In genomic region chr4:27035127-27035526, GRCh38 we compare ENCODE assay signal across 1 cellular context.
TF ChIP-seq lines count a peak whose summit lies in the region.

No MANE protein-coding gene starts in this region.

TF ChIP-seq in HEK293, 187 proteins besides CTCF, POLR2A, EP300 and RAD21 (continued from another document):
- TF ChIP-seq, protein P1, sequence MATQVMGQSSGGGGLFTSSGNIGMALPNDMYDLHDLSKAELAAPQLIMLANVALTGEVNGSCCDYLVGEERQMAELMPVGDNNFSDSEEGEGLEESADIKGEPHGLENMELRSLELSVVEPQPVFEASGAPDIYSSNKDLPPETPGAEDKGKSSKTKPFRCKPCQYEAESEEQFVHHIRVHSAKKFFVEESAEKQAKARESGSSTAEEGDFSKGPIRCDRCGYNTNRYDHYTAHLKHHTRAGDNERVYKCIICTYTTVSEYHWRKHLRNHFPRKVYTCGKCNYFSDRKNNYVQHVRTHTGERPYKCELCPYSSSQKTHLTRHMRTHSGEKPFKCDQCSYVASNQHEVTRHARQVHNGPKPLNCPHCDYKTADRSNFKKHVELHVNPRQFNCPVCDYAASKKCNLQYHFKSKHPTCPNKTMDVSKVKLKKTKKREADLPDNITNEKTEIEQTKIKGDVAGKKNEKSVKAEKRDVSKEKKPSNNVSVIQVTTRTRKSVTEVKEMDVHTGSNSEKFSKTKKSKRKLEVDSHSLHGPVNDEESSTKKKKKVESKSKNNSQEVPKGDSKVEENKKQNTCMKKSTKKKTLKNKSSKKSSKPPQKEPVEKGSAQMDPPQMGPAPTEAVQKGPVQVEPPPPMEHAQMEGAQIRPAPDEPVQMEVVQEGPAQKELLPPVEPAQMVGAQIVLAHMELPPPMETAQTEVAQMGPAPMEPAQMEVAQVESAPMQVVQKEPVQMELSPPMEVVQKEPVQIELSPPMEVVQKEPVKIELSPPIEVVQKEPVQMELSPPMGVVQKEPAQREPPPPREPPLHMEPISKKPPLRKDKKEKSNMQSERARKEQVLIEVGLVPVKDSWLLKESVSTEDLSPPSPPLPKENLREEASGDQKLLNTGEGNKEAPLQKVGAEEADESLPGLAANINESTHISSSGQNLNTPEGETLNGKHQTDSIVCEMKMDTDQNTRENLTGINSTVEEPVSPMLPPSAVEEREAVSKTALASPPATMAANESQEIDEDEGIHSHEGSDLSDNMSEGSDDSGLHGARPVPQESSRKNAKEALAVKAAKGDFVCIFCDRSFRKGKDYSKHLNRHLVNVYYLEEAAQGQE (tag by site-specific recombination; IDR thresholded peaks at IDR 0.05): peak; percentile 48; the same call in 1 of the 2 replicates
- TF ChIP-seq ZNF433 (tag by site-specific recombination; IDR thresholded peaks at IDR 0.05; ENCODE audit: low read depth) (peak; percentile 15; the same call in 1 of the 2 replicates), ZXDB (tag by site-specific recombination; IDR thresholded peaks at IDR 0.05) (peak; percentile 29; the same call in 1 of the 2 replicates), ZBTB8A (tag by site-specific recombination; IDR thresholded peaks at IDR 0.05) (peak; percentile 56), ZNF664 (tag by site-specific recombination; IDR thresholded peaks at IDR 0.05) (0 out of 2 replicates have a peak, but pooled peaks have one; percentile 10), ZNF510 (tag by site-specific recombination; IDR thresholded peaks at IDR 0.05; ENCODE audit: insufficient replicate concordance) (peak; percentile 23), ZNF555 (tag by site-specific recombination; conservative IDR thresholded peaks at IDR 0.05) (peak; percentile 86), ZNF394 (tag by site-specific recombination; IDR thresholded peaks at IDR 0.05; ENCODE audit: borderline replicate concordance) (peak; percentile 79; the same call in 1 of the 2 replicates)
- TF ChIP-seq, protein P2, sequence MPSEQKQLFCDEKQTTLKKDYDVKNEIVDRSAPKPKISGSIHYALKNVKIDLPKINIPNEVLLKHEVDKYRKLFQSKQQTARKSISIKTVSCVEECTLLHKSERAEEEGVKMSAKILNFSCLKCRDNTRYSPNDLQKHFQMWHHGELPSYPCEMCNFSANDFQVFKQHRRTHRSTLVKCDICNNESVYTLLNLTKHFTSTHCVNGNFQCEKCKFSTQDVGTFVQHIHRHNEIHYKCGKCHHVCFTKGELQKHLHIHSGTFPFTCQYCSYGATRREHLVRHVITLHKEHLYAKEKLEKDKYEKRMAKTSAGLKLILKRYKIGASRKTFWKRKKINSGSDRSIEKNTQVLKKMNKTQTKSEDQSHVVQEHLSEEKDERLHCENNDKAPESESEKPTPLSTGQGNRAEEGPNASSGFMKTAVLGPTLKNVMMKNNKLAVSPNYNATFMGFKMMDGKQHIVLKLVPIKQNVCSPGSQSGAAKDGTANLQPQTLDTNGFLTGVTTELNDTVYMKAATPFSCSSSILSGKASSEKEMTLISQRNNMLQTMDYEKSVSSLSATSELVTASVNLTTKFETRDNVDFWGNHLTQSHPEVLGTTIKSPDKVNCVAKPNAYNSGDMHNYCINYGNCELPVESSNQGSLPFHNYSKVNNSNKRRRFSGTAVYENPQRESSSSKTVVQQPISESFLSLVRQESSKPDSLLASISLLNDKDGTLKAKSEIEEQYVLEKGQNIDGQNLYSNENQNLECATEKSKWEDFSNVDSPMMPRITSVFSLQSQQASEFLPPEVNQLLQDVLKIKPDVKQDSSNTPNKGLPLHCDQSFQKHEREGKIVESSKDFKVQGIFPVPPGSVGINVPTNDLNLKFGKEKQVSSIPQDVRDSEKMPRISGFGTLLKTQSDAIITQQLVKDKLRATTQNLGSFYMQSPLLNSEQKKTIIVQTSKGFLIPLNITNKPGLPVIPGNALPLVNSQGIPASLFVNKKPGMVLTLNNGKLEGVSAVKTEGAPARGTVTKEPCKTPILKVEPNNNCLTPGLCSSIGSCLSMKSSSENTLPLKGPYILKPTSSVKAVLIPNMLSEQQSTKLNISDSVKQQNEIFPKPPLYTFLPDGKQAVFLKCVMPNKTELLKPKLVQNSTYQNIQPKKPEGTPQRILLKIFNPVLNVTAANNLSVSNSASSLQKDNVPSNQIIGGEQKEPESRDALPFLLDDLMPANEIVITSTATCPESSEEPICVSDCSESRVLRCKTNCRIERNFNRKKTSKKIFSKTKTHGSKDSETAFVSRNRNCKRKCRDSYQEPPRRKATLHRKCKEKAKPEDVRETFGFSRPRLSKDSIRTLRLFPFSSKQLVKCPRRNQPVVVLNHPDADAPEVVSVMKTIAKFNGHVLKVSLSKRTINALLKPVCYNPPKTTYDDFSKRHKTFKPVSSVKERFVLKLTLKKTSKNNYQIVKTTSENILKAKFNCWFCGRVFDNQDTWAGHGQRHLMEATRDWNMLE (tag by site-specific recombination; conservative IDR thresholded peaks at IDR 0.05; ENCODE audit: low read depth): peak; percentile 89
- TF ChIP-seq, protein P3, sequence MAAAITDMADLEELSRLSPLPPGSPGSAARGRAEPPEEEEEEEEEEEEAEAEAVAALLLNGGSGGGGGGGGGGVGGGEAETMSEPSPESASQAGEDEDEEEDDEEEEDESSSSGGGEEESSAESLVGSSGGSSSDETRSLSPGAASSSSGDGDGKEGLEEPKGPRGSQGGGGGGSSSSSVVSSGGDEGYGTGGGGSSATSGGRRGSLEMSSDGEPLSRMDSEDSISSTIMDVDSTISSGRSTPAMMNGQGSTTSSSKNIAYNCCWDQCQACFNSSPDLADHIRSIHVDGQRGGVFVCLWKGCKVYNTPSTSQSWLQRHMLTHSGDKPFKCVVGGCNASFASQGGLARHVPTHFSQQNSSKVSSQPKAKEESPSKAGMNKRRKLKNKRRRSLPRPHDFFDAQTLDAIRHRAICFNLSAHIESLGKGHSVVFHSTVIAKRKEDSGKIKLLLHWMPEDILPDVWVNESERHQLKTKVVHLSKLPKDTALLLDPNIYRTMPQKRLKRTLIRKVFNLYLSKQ (tag by site-specific recombination; IDR thresholded peaks at IDR 0.05; ENCODE audit: borderline replicate concordance): 0 out of 2 replicates have a peak, but pooled peaks have one; percentile 63
